ENCODE assay signal across 1 cellular context in genomic region chr1:156493154-156493631, GRCh38.
TF ChIP-seq lines count a peak whose summit lies in the region.

No MANE protein-coding gene starts in this region.

TF ChIP-seq in WTC11, 78 proteins besides CTCF, POLR2A, EP300 and RAD21 (continued from another document):
- TF ChIP-seq, protein P1, sequence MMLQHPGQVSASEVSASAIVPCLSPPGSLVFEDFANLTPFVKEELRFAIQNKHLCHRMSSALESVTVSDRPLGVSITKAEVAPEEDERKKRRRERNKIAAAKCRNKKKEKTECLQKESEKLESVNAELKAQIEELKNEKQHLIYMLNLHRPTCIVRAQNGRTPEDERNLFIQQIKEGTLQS (CRISPR knock-in tag; conservative IDR thresholded peaks at IDR 0.05) = no peak
- TF ChIP-seq ZNF423 (CRISPR knock-in tag; IDR thresholded peaks at IDR 0.05) (no peak), PREB (CRISPR knock-in tag; IDR thresholded peaks at IDR 0.05; ENCODE audit: borderline replicate concordance) (no peak)
